7 cellular contexts compared by ENCODE assay signal in the genomic region with DNA sequence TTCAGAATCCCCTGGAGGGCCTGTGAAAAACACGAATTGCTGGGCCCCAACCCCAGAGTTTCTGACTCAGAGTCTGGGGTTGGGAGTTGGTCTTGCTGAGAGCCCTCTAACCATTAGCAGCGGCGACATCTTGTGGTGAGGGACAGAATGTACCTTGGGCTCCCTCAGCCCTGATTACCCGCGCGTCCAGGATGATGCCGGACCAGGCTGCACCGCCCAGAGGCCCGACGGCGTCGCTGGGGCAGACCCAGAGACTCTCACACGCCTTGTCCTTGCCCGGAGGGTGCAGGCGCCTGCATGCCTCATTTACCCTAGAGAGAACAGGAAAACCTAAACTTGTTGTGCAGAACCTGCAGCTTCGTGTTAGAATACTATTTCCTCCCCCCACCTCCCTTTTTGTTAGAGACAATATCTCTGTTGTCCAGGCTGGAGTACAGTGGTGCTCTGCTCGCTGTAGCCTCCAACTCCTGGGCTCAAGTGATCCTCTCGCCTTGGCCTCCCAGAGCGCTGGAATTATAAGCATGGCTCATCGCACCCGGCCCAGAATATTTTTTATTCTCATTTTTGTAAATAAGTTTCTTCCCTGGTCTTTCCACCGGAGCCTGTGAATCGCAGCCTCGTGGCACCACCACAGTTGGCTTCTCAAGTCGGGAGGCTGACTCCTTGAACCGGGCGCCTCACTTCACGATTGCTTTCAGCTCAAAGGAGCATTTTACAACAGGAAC. TPM values are rescaled to one million over a fixed set of nuclear protein-coding genes. Genes with fewer than 3 reads are reported as not detected.
DNase-seq lines count a peak whose midpoint lies in the region; ATAC-seq and TF ChIP-seq lines count a peak whose summit lies in the region.

No MANE protein-coding gene starts in this region.

- H3K27ac ChIP-seq in sigmoid colon = no peak overlapping the region

- intact Hi-C loops in sigmoid colon (cut with DNase I) = loop anchor here (1.0 to 5.0 kb wide), 4 partner anchors 44 to 187 kb away; a partner anchor contains a TSS

- H3K36me3 ChIP-seq in sigmoid colon = no peaks in the 10 kb centered on the region

- peaks cover 7% of the 10 kb centered on the region for H3K27me3 Mint-ChIP-seq in T-helper 17 cell

- no peaks in the 10 kb centered on the region for H3K9me3 ChIP-seq in T-helper 17 cell (ENCODE audit: control insufficient read depth, low read length, poor library complexity, severe bottlenecking)
- no peaks in the 10 kb centered on the region for H3K9me3 ChIP-seq in sigmoid colon

- no peak overlapping the region for H3K4me3 ChIP-seq in sigmoid colon

- peak; percentile 32 to 83 (median 66) for TF ChIP-seq CTCF in sigmoid colon (IDR thresholded peaks at IDR 0.05)

- no peak for TF ChIP-seq POLR2A in sigmoid colon (IDR thresholded peaks at IDR 0.05)

- H3K4me3 Mint-ChIP-seq in T-helper 17 cell = peak overlapping the region; percentile 87

- DNase-seq in NCI-H146 treated with DMSO at 0.1 percent for 48 hours (lab: John Stamatoyannopoulos, UW; ENCODE audit: unreplicated experiment) = peak; percentile 78
- peak; percentile 44 to 54 (median 47) for DNase-seq in T-helper 17 cell
- peak in 53 of 56 donors; percentile 5 to 79 (median 52) for DNase-seq in amygdala (lab: John Stamatoyannopoulos, UW)
- DNase-seq in hepatic stellate cell (ENCODE audit: low spot score) = peak; percentile 94
- DNase-seq in sigmoid colon = peak; percentile 91

- TF ChIP-seq EP300 in sigmoid colon (IDR thresholded peaks at IDR 0.05) = no peak

- H3K36me3 Mint-ChIP-seq in T-helper 17 cell (ENCODE audit: low read depth) = no peaks in the 10 kb centered on the region

- no peaks in the 10 kb centered on the region for H3K27me3 ChIP-seq in sigmoid colon

- ATAC-seq in GM18502 (IDR thresholded peaks at IDR 0.05; ENCODE audit: poor library complexity, unreplicated experiment) (peak; percentile 70), HG02885 (IDR thresholded peaks at IDR 0.05; ENCODE audit: poor library complexity, unreplicated experiment) (peak; percentile 71), T-helper 17 cell (peak; percentile 72)

- peaks cover 0 to 18% (median 13%) of the 10 kb centered on the region in 4 donors for H3K4me1 ChIP-seq in sigmoid colon

- H3K4me1 Mint-ChIP-seq in T-helper 17 cell = peaks cover 22% of the 10 kb centered on the region

- peak overlapping the region; percentile 16 for H3K27ac Mint-ChIP-seq in T-helper 17 cell

- WGBS in sigmoid colon, 2 donors = 23 to 31% methylated on average over 28 of the region's 28 CpGs

RNA-seq across cellular contexts. Expression of a gene that starts 22.2 kb away (rescaled TPM):
- total RNA-seq in T-helper 17 cell = not detected
- total RNA-seq in sigmoid colon = under 1 TPM in 3 of 4 donors, not detected in 1; 0.16 to 0.36 (median 0.28) TPM
- polyA plus RNA-seq in sigmoid colon = under 1 TPM in 1 of 3 donors, not detected in 2; 0.13 TPM
